In genomic region chr4:159051245-159052071, GRCh38 we compare ENCODE assay signal across 9 cellular contexts. TPM values are rescaled to one million over a fixed set of nuclear protein-coding genes. Genes with fewer than 3 reads are reported as not detected.
DNase-seq lines count a peak whose midpoint lies in the region; ATAC-seq and TF ChIP-seq lines count a peak whose summit lies in the region.
"Had no signal": no experiment of that assay in that cellular context is flagged by ENCODE, and none has a peak within 500 bp of the region (broad histone marks: within the 10 kb centered on the region; RNA-seq: fewer than 3 reads in every experiment).

No MANE protein-coding gene starts in this region.

- 88% methylated on average over 7 of the region's 7 CpGs for WGBS in mammary epithelial cell (ENCODE audit: low coverage, missing lambda C conversion rate)

- no peak overlapping the region for H3K4me3 ChIP-seq in mammary epithelial cell (replicated peaks in 1 of 3; ENCODE audit: insufficient read depth in 1 of 3, low read depth in 2 of 3, low read length in 3 of 3)

- in situ Hi-C loops in mammary epithelial cell (cut with MboI; ENCODE audit: low sequenced_read_pairs in 2 of 2), result no loop called here

- H3K4me2 ChIP-seq in mammary epithelial cell (ENCODE audit: insufficient read depth, low read depth, low read length), result no peak overlapping the region

- no peak for TF ChIP-seq CTCF in mammary epithelial cell (conservative IDR thresholded peaks at IDR 0.05 in 1 of 2, IDR thresholded peaks at IDR 0.05 in 1 of 2; ENCODE audit: extremely low read depth in 1 of 2, insufficient read depth in 1 of 2, low read depth in 1 of 2, low read length in 2 of 2)

- no peaks in the 10 kb centered on the region for H3K36me3 ChIP-seq in mammary epithelial cell (ENCODE audit: insufficient read depth, low read length)

- peaks cover 5% of the 10 kb centered on the region for H3K4me1 ChIP-seq in mammary epithelial cell (ENCODE audit: insufficient read depth, low read length)

- no peaks in the 10 kb centered on the region for H3K9me3 ChIP-seq in mammary epithelial cell (replicated peaks; ENCODE audit: insufficient read depth, low read length)

- no TSS peak for BruUV-seq in mammary epithelial cell (replicated peaks; lab: Mats Ljungman, UMichigan)

- H3K27ac ChIP-seq in mammary epithelial cell (ENCODE audit: insufficient read depth, low read depth, low read length), result no peak overlapping the region

- ATAC-seq in GM18861 (IDR thresholded peaks at IDR 0.05; ENCODE audit: unreplicated experiment) (peak; percentile 76), GM21723 (IDR thresholded peaks at IDR 0.05; ENCODE audit: unreplicated experiment) (peak; percentile 87), HG03460 (IDR thresholded peaks at IDR 0.05; ENCODE audit: unreplicated experiment) (peak; percentile 83)

- no peaks in the 10 kb centered on the region for H3K79me2 ChIP-seq in mammary epithelial cell (ENCODE audit: insufficient read depth, low read length)

- CTCF ChIA-PET in mammary epithelial cell (lab: Charles Lee; ENCODE audit: low non-redundant PET), result no interaction called here

- no peak overlapping the region for H2AFZ ChIP-seq in mammary epithelial cell (ENCODE audit: low read depth, low read length)

- intact Hi-C loops in mammary epithelial cell (cut with micrococcal nuclease), result no loop called here

- H4K20me1 ChIP-seq in mammary epithelial cell (ENCODE audit: insufficient read depth, low read length), result no peaks in the 10 kb centered on the region

- no peak overlapping the region for H3K9ac ChIP-seq in mammary epithelial cell (ENCODE audit: insufficient read depth, low read length)

- H3K27me3 ChIP-seq in mammary epithelial cell (ENCODE audit: insufficient read depth, low read length), result no peaks in the 10 kb centered on the region

- dilution Hi-C loops in mammary epithelial cell (cut with HindIII; ENCODE audit: low sequenced_read_pairs), result no loop called here

- DNase-seq in mucosa of gallbladder (ENCODE audit: low spot score) (peak; percentile 14), mammary epithelial cell (no peak), H4 (ENCODE audit: low spot score) (no peak), NCI-H524 (lab: John Stamatoyannopoulos, UW) (no peak), cortex of kidney (lab: John Stamatoyannopoulos, UW) (no peak)
- DNase-seq: NK-92 treated with Interleukin-12 subunit alpha and Interleukin-12 subunit beta, amount 100 ng/mL, for 24 hours had no signal

RNA-seq across cellular contexts. Expression of gene RAPGEF2, which starts 51.4 kb away (rescaled TPM):
- 41.6 TPM for total RNA-seq in mucosa of gallbladder
- 10 to 100 TPM; 23.4 to 47.2 TPM for total RNA-seq in mammary epithelial cell
- 16.4 TPM for polyA plus RNA-seq in mammary epithelial cell
- 28.6 TPM for polyA minus RNA-seq in mammary epithelial cell
- 15.9 and 17.5 TPM in 2 replicates for total RNA-seq in H4 (2014; rRNA removed; shearing (Covaris generic))
